ENCODE assay signal across 8 cellular contexts in genomic region chr5:56480305-56481146, GRCh38.
DNase-seq lines count a peak whose midpoint lies in the region; ATAC-seq and TF ChIP-seq lines count a peak whose summit lies in the region.

No MANE protein-coding gene starts in this region.

- ATAC-seq in HG02938 (IDR thresholded peaks at IDR 0.05; ENCODE audit: unreplicated experiment) (peak; percentile 18), HG03565 (IDR thresholded peaks at IDR 0.05; ENCODE audit: unreplicated experiment) (no peak)

- WGBS in lower leg skin, 2 donors, result 5 to 6% methylated on average over 31 to 40 of the region's 51 CpGs

- DNase-seq in UCSD-AML1 (lab: John Stamatoyannopoulos, UW; ENCODE audit: unreplicated experiment) (peak; percentile 18), lower leg skin (ENCODE audit: low spot score in 2 of 2) (peak; percentile 47 to 90)
- peak in 2 of 3 donors; percentile 11 to 22 for DNase-seq in effector memory CD4-positive, alpha-beta T cell
- peak in 4 of 6 experiments; percentile 15 to 34 (median 22) for DNase-seq in stimulated activated naive CD4-positive, alpha-beta T cell (lab: John Stamatoyannopoulos, UW)
- no peak for DNase-seq in NK-92 treated with Interleukin-12 subunit alpha and Interleukin-12 subunit beta, amount 100 ng/mL, for 24 hours (lab: John Stamatoyannopoulos, UW)

- H3K27ac ChIP-seq in effector memory CD4-positive, alpha-beta T cell (ENCODE audit: insufficient read depth, low read length, poor library complexity, severe bottlenecking), result peak overlapping the region; percentile 89

- no peak for TF ChIP-seq POLR2A in lower leg skin (IDR thresholded peaks at IDR 0.05)

- peak overlapping the region; percentile 60 for H3K9ac ChIP-seq in ES-I3 (ENCODE audit: low read depth, low read length)

- intact Hi-C loops in lower leg skin (cut with DNase I; ENCODE audit: low total_unique reads), result no loop called here

- TF ChIP-seq CTCF in lower leg skin (IDR thresholded peaks at IDR 0.05), result peak in 1 of 3 donors; percentile 16

- H3K4me1 ChIP-seq in ES-I3 (ENCODE audit: insufficient read depth, low read length), result no peaks in the 10 kb centered on the region
- H3K4me1 ChIP-seq in effector memory CD4-positive, alpha-beta T cell (ENCODE audit: control insufficient read depth, insufficient read depth, low read length, poor library complexity, severe bottlenecking), result peaks cover 47% of the 10 kb centered on the region

- H3K9me3 ChIP-seq in ES-I3 (ENCODE audit: control insufficient read depth, insufficient read depth, low read length), result no peaks in the 10 kb centered on the region
- no peaks in the 10 kb centered on the region for H3K9me3 ChIP-seq in effector memory CD4-positive, alpha-beta T cell (ENCODE audit: control insufficient read depth, low read length)

- H3K4me3 ChIP-seq in effector memory CD4-positive, alpha-beta T cell (ENCODE audit: insufficient read depth, low read depth, low read length, poor library complexity, severe bottlenecking), result peak overlapping the region; percentile 68
- peak overlapping the region; percentile 54 for H3K4me3 ChIP-seq in lower leg skin (ENCODE audit: low read depth, poor library complexity, severe bottlenecking)

- H3K27me3 ChIP-seq in effector memory CD4-positive, alpha-beta T cell (replicated peaks; ENCODE audit: control insufficient read depth, insufficient read depth, low read length, poor library complexity, severe bottlenecking), result no peaks in the 10 kb centered on the region

- H3K36me3 ChIP-seq in ES-I3 (ENCODE audit: insufficient read depth, low read length), result no peaks in the 10 kb centered on the region
- H3K36me3 ChIP-seq in effector memory CD4-positive, alpha-beta T cell (ENCODE audit: control insufficient read depth, insufficient read depth, low read length), result no peaks in the 10 kb centered on the region
